Comparison of ENCODE assay signal across 12 cellular contexts in the genomic region with DNA sequence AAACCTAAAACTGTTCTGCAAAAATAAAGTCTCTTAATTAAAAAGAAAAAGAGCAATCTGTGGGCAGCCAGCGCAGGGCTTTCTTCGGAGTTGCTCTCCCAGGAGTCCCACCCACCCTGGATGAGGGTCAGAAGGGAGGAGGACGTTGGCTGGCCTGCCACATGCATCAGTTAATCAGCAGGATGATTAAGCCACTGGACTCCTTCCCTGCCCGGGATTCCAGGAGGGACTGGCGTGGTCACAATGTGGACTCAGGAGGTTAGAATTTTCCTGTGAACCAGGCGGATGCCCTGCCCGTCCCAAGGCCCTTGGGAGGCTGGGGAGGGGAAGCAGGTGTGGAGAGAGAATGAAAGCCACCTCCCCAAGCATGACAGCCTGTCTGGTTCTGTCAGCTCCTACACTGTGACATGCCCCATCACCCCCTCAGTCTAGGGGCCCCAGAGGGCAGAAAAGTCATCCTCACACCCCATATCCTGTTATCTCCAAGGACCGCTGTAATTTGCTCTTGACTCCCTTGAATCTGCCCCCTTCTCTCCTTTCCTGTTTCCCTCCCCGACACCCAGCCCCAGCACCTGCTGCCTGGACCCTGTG. TPM values are rescaled to one million over a fixed set of nuclear protein-coding genes. Genes with fewer than 3 reads are reported as not detected.
DNase-seq lines count a peak whose midpoint lies in the region; ATAC-seq and TF ChIP-seq lines count a peak whose summit lies in the region.
"Had no signal": no experiment of that assay in that cellular context is flagged by ENCODE, and none has a peak within 500 bp of the region (broad histone marks: within the 10 kb centered on the region; RNA-seq: fewer than 3 reads in every experiment).

No MANE protein-coding gene starts in this region.

- no peak for ATAC-seq in upper lobe of right lung
- ATAC-seq in HG03457 (IDR thresholded peaks at IDR 0.05; ENCODE audit: unreplicated experiment) = no peak
- no peak for ATAC-seq in HG02970 (IDR thresholded peaks at IDR 0.05; ENCODE audit: low FRiP score, unreplicated experiment)
- no peak for ATAC-seq in HG03342 (IDR thresholded peaks at IDR 0.05; ENCODE audit: unreplicated experiment)
- ATAC-seq: activated naive CD8-positive, alpha-beta T cell treated with anti-CD3 and anti-CD28 coated beads, Interleukin-2, amount 50 U/mL, for 24 hours had no signal

- peak overlapping the region; percentile 73 for H3K27ac ChIP-seq in endodermal cell (ENCODE audit: low read depth, low read length)
- peak overlapping the region; percentile 16 to 18 for H3K27ac ChIP-seq in mucosa of rectum (ENCODE audit: low read depth in 2 of 2, low read length in 2 of 2)
- peak overlapping the region; percentile 45 for H3K27ac ChIP-seq in upper lobe of right lung
- H3K27ac ChIP-seq: ovary had no signal

- H3K9ac ChIP-seq in endodermal cell (ENCODE audit: extremely low read depth, low read length, poor library complexity, severe bottlenecking) = no peak overlapping the region
- no peak overlapping the region for H3K9ac ChIP-seq in mucosa of rectum (ENCODE audit: low read depth in 1 of 2, low read length in 2 of 2)

- H3K4me1 Mint-ChIP-seq in endodermal cell = peaks cover 6% of the 10 kb centered on the region
- H3K4me1 Mint-ChIP-seq: activated naive CD8-positive, alpha-beta T cell treated with anti-CD3 and anti-CD28 coated beads, Interleukin-2, amount 50 U/mL, for 24 hours had no signal

- H3K36me3 ChIP-seq in endodermal cell (ENCODE audit: control insufficient read depth, insufficient read depth, low read length) = no peaks in the 10 kb centered on the region
- no peaks in the 10 kb centered on the region for H3K36me3 ChIP-seq in mucosa of rectum (ENCODE audit: control insufficient read depth in 2 of 2, insufficient read depth in 2 of 2, low read length in 2 of 2)
- H3K36me3 ChIP-seq in upper lobe of right lung = no peaks in the 10 kb centered on the region
- H3K36me3 ChIP-seq: ovary had no signal

- H3K4me3 Mint-ChIP-seq in endodermal cell = no peak overlapping the region
- H3K4me3 Mint-ChIP-seq: activated naive CD8-positive, alpha-beta T cell treated with anti-CD3 and anti-CD28 coated beads, Interleukin-2, amount 50 U/mL, for 24 hours had no signal

- TF ChIP-seq CTCF in endodermal cell (conservative IDR thresholded peaks at IDR 0.05) = no peak
- no peak for TF ChIP-seq CTCF in upper lobe of right lung (IDR thresholded peaks at IDR 0.05)

- H3K4me3 ChIP-seq in endodermal cell (ENCODE audit: low read length) = no peak overlapping the region
- no peak overlapping the region for H3K4me3 ChIP-seq in mucosa of rectum (ENCODE audit: low read length in 2 of 2)
- no peak overlapping the region for H3K4me3 ChIP-seq in upper lobe of right lung
- H3K4me3 ChIP-seq: ovary had no signal

- peak overlapping the region; percentile 26 for H3K27ac Mint-ChIP-seq in endodermal cell
- H3K27ac Mint-ChIP-seq: activated naive CD8-positive, alpha-beta T cell treated with anti-CD3 and anti-CD28 coated beads, Interleukin-2, amount 50 U/mL, for 24 hours had no signal

- H3K9me3 Mint-ChIP-seq in endodermal cell = peaks cover 7% of the 10 kb centered on the region

- no peaks in the 10 kb centered on the region for H3K27me3 ChIP-seq in endodermal cell (ENCODE audit: control insufficient read depth, insufficient read depth, low read length, poor library complexity, severe bottlenecking)
- H3K27me3 ChIP-seq in mucosa of rectum (ENCODE audit: control insufficient read depth in 2 of 2, insufficient read depth in 2 of 2, low read length in 2 of 2) = no peaks in the 10 kb centered on the region
- H3K27me3 ChIP-seq in upper lobe of right lung = no peaks in the 10 kb centered on the region
- H3K27me3 ChIP-seq: ovary had no signal

- WGBS in endodermal cell (ENCODE audit: insufficient coverage in 1 of 2, insufficient read length in 1 of 2), 2 experiments = 81 to 91% methylated on average over 9 of the region's 9 CpGs

- DNase-seq in M059J (ENCODE audit: low read depth) (peak; percentile 93), endodermal cell (no peak), upper lobe of right lung (no peak), anterior cingulate cortex (lab: John Stamatoyannopoulos, UW) (no peak)
- DNase-seq: activated naive CD8-positive, alpha-beta T cell treated with anti-CD3 and anti-CD28 coated beads, Interleukin-2, amount 50 U/mL, for 24 hours; foreskin melanocyte; NCI-H1092 had no signal

- H3K36me3 Mint-ChIP-seq in endodermal cell (ENCODE audit: low read depth) = no peaks in the 10 kb centered on the region

- H3K9me3 ChIP-seq in endodermal cell (ENCODE audit: control insufficient read depth, low read length) (no peaks in the 10 kb centered on the region), mucosa of rectum (ENCODE audit: control insufficient read depth in 2 of 2, low read length in 2 of 2) (no peaks in the 10 kb centered on the region), upper lobe of right lung (no peaks in the 10 kb centered on the region)
- H3K9me3 ChIP-seq: ovary had no signal

- peaks cover 21% of the 10 kb centered on the region for H3K27me3 Mint-ChIP-seq in endodermal cell (ENCODE audit: insufficient read depth)
- H3K27me3 Mint-ChIP-seq: activated naive CD8-positive, alpha-beta T cell treated with anti-CD3 and anti-CD28 coated beads, Interleukin-2, amount 50 U/mL, for 24 hours had no signal

- H3K4me1 ChIP-seq in endodermal cell (ENCODE audit: control insufficient read depth, insufficient read depth, low read length) = peaks cover 8% of the 10 kb centered on the region
- H3K4me1 ChIP-seq in mucosa of rectum (ENCODE audit: control insufficient read depth in 2 of 2, insufficient read depth in 2 of 2, low read length in 2 of 2) = peaks cover 2 to 21% of the 10 kb centered on the region in 2 donors
- peaks cover 12% of the 10 kb centered on the region for H3K4me1 ChIP-seq in upper lobe of right lung

- intact Hi-C loops in upper lobe of right lung (cut with DNase I) = no loop called here

RNA-seq across cellular contexts. Expression of a gene that starts 11.6 kb away (rescaled TPM):
- total RNA-seq in M059J (2014; rRNA removed; shearing (Covaris generic)) = 21.9 and 40.3 TPM in 2 replicates
- 10 to 100 TPM; 29.6 to 33.3 TPM for total RNA-seq in endodermal cell
- polyA plus RNA-seq in endodermal cell (2013, experiment 1 of 2) = 6.0 TPM
- 6.6 TPM for polyA plus RNA-seq in endodermal cell (2013, experiment 2 of 2)
- 111 TPM for total RNA-seq in upper lobe of right lung

RNA-seq across cellular contexts. Expression of a gene that starts 29.5 kb away (rescaled TPM):
- 34.0 and 43.7 TPM in 2 replicates for total RNA-seq in M059J (2014; rRNA removed; shearing (Covaris generic))
- total RNA-seq in endodermal cell (10 to 100 TPM; 39.9 to 41.2 TPM), upper lobe of right lung (19.1 TPM)
- 28.1 TPM for polyA plus RNA-seq in endodermal cell (2013, experiment 1 of 2)
- polyA plus RNA-seq in endodermal cell (2013, experiment 2 of 2) = 27.8 TPM

Comparison
In these comparisons a context has a peak if more than half of its experiments do, and no peak if none do; other contexts are left out.
1. H3K27ac ChIP-seq: peak in every context shown above with its lines; median percentile 73 in endodermal cell; 45 in upper lobe of right lung; 17 in mucosa of rectum.